In the genomic region with DNA sequence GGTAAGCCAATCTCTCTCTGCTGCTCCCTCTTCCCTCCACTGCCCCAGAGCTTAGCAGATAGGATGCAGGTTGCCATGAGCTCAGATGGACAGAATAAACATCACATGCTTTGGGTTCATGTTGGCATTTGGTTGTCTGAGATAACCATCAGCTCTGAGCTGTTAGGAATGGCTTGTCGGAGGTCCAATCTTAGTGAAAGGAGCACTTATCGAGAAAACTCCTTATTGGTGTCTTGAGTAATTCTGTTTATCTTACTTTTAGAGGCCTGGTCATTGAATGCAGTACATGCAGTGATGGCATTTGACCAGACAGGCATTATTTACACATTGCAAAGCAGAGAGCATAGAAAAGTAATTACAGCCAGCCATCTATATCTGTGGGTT, we compare ENCODE assay signal across 17 cellular contexts.
DNase-seq lines count a peak whose midpoint lies in the region; ATAC-seq, FAIRE-seq and TF ChIP-seq lines count a peak whose summit lies in the region.
"Had no signal": no experiment of that assay in that cellular context is flagged by ENCODE, and none has a peak within 500 bp of the region (broad histone marks: within the 10 kb centered on the region; RNA-seq: fewer than 3 reads in every experiment).

No MANE protein-coding gene starts in this region.

- no peaks in the 10 kb centered on the region for H3K4me1 ChIP-seq in hepatocyte (ENCODE audit: insufficient read depth)
- H3K4me1 ChIP-seq: A549 had no signal

- H3K27me3 ChIP-seq in hepatocyte: no peaks in the 10 kb centered on the region

- no peaks in the 10 kb centered on the region for H3K9me2 ChIP-seq in hepatocyte (replicated peaks; ENCODE audit: insufficient read depth)

- H3K4me3 ChIP-seq in hepatocyte: no peak overlapping the region
- H3K4me3 ChIP-seq: A549, GM23248 had no signal

- H3K9me3 ChIP-seq in hepatocyte (ENCODE audit: low read depth): no peaks in the 10 kb centered on the region
- H3K9me3 ChIP-seq: A549 had no signal

- no peak overlapping the region for H3K4me2 ChIP-seq in hepatocyte
- H3K4me2 ChIP-seq: A549 had no signal

- DNase-seq in HTR-8/SVneo (ENCODE audit: insufficient read length, low spot score) (no peak), hepatocyte (ENCODE audit: low spot score) (no peak), NOMO-1 (lab: John Stamatoyannopoulos, UW; ENCODE audit: unreplicated experiment in 2 of 2) (no peak), NCI-H2227 treated with DMSO at 0.1 percent for 48 hours (lab: John Stamatoyannopoulos, UW) (no peak), foreskin melanocyte (no peak)
- DNase-seq: CD8-positive, alpha-beta T cell; COR-L47; DMS153; DMS79 treated with DMSO at 0.1 percent for 48 hours; GDM1; GM23248 had no signal

- 46% methylated on average over 2 of the region's 2 CpGs for WGBS in hepatocyte (ENCODE audit: low lambda C conversion rate, missing lambda C conversion rate)

- no peaks in the 10 kb centered on the region for H3K36me3 ChIP-seq in hepatocyte (replicated peaks; ENCODE audit: insufficient read depth, low read depth)

- no peaks in the 10 kb centered on the region for H3K79me2 ChIP-seq in hepatocyte

- no peak overlapping the region for H2AFZ ChIP-seq in hepatocyte
- H2AFZ ChIP-seq: GM23248 had no signal

- no peaks in the 10 kb centered on the region for H4K20me1 ChIP-seq in hepatocyte (ENCODE audit: insufficient read depth, poor library complexity, severe bottlenecking)

- TF ChIP-seq CTCF in VCaP (conservative IDR thresholded peaks at IDR 0.05): no peak
- TF ChIP-seq CTCF in hepatocyte (IDR thresholded peaks at IDR 0.05; ENCODE audit: poor library complexity): no peak

- H3K27ac ChIP-seq in VCaP: peak overlapping the region; percentile 15; the same call in 1 of the 2 replicates
- H3K27ac ChIP-seq in hepatocyte: peak overlapping the region; percentile 22
- H3K27ac ChIP-seq: A549, GM23248 had no signal

- no peak for ATAC-seq in GM21528 (IDR thresholded peaks at IDR 0.05; ENCODE audit: low FRiP score, unreplicated experiment)
- ATAC-seq: A549; CD8-positive, alpha-beta T cell; HCT116 had no signal

- FAIRE-seq in HTR-8/SVneo (lab: Jason Lieb, UNC): peak; percentile 33
- FAIRE-seq: A549, D721Med, H54 had no signal
